ENCODE assay signal across 2 cellular contexts in genomic region chr19:4595158-4595557, GRCh38. TPM values are rescaled to one million over a fixed set of nuclear protein-coding genes. Genes with fewer than 3 reads are reported as not detected.
"Had no signal": no experiment of that assay in that cellular context is flagged by ENCODE, and none has a peak within 500 bp of the region (broad histone marks: within the 10 kb centered on the region; RNA-seq: fewer than 3 reads in every experiment).

No MANE protein-coding gene starts in this region.

RNA-seq across cellular contexts. Expression of gene SEMA6B, which starts 35.7 kb away (rescaled TPM):
- polyA plus RNA-seq: immature natural killer cell had no signal

RNA-seq across cellular contexts. Expression of gene LRG1, which starts 55.3 kb away (rescaled TPM):
- total RNA-seq: mammary epithelial cell had no signal
- polyA plus RNA-seq: immature natural killer cell, mammary epithelial cell had no signal
